ENCODE assay signal across 29 cellular contexts in genomic region chr19:35133826-35134225, GRCh38. TPM values are rescaled to one million over a fixed set of nuclear protein-coding genes. Genes with fewer than 3 reads are reported as not detected.
DNase-seq lines count a peak whose midpoint lies in the region; ATAC-seq and TF ChIP-seq lines count a peak whose summit lies in the region.
"Had no signal": no experiment of that assay in that cellular context is flagged by ENCODE, and none has a peak within 500 bp of the region (broad histone marks: within the 10 kb centered on the region; RNA-seq: fewer than 3 reads in every experiment).

No MANE protein-coding gene starts in this region.

- no peaks in the 10 kb centered on the region for H3K36me3 ChIP-seq in heart left ventricle
- no peaks in the 10 kb centered on the region for H3K36me3 ChIP-seq in duodenal mucosa (ENCODE audit: control insufficient read depth in 1 of 2, insufficient read depth in 2 of 2, low read length in 2 of 2)
- no peaks in the 10 kb centered on the region for H3K36me3 ChIP-seq in gastrocnemius medialis
- no peaks in the 10 kb centered on the region for H3K36me3 ChIP-seq in uterus
- H3K36me3 ChIP-seq: MG63, prostate gland, SJCRH30, thoracic aorta had no signal

- H3K27me3 ChIP-seq in heart left ventricle (no peaks in the 10 kb centered on the region), duodenal mucosa (ENCODE audit: control insufficient read depth in 1 of 2, insufficient read depth in 2 of 2, low read length in 2 of 2) (peaks cover 7 to 17% of the 10 kb centered on the region in 2 donors), gastrocnemius medialis (no peaks in the 10 kb centered on the region), uterus (no peaks in the 10 kb centered on the region)
- H3K27me3 ChIP-seq: MG63 had no signal

- H3K4me1 ChIP-seq in heart left ventricle (peaks cover 0 to 38% (median 17%) of the 10 kb centered on the region in 12 donors), duodenal mucosa (ENCODE audit: control insufficient read depth in 1 of 2, insufficient read depth in 2 of 2, low read length in 2 of 2) (peaks cover 0 to 3% of the 10 kb centered on the region in 2 donors), gastrocnemius medialis (peaks cover 35 to 47% of the 10 kb centered on the region in 2 donors), uterus (no peaks in the 10 kb centered on the region)
- H3K4me1 ChIP-seq: SJCRH30 had no signal

- peak overlapping the region in 5 of 12 donors; percentile 4 to 74 (median 72) for H3K27ac ChIP-seq in heart left ventricle
- peak overlapping the region; percentile 48 for H3K27ac ChIP-seq in duodenal mucosa (ENCODE audit: low read depth, low read length)
- H3K27ac ChIP-seq in gastrocnemius medialis = peak overlapping the region; percentile 99 to 100 (median 99)
- H3K27ac ChIP-seq in uterus = peak overlapping the region; percentile 80 to 89
- H3K27ac ChIP-seq: A549, SJCRH30, thoracic aorta had no signal

- TF ChIP-seq CTCF in heart left ventricle (IDR thresholded peaks at IDR 0.05) = no peak
- TF ChIP-seq CTCF in gastrocnemius medialis (IDR thresholded peaks at IDR 0.05 in 4 of 5, conservative IDR thresholded peaks at IDR 0.05 in 1 of 5) = no peak
- no peak for TF ChIP-seq CTCF in uterus (IDR thresholded peaks at IDR 0.05)
- no peak for TF ChIP-seq CTCF in natural killer cell (IDR thresholded peaks at IDR 0.05)

- H3K27me3 Mint-ChIP-seq in natural killer cell (ENCODE audit: low read depth in 2 of 2) = peaks cover 0 to 12% of the 10 kb centered on the region in 2 donors
- H3K27me3 Mint-ChIP-seq: activated CD4-positive, alpha-beta memory T cell treated with anti-CD3 and anti-CD28 coated beads for 36 hours; activated naive CD8-positive, alpha-beta T cell had no signal

- 62 to 79% (median 74%) methylated on average over 8 to 11 of the region's 11 CpGs for WGBS in heart left ventricle, 4 donors

- no peaks in the 10 kb centered on the region for H3K36me3 Mint-ChIP-seq in natural killer cell
- H3K36me3 Mint-ChIP-seq: activated CD4-positive, alpha-beta memory T cell treated with anti-CD3 and anti-CD28 coated beads for 36 hours; activated naive CD8-positive, alpha-beta T cell; CD8-positive, alpha-beta T cell had no signal

- ATAC-seq in heart left ventricle = no peak
- ATAC-seq in gastrocnemius medialis = no peak
- no peak for ATAC-seq in GM21737 (IDR thresholded peaks at IDR 0.05; ENCODE audit: unreplicated experiment)
- no peak for ATAC-seq in natural killer cell
- ATAC-seq: A549; activated CD4-positive, CD25-positive, alpha-beta regulatory T cell treated with anti-CD3 and anti-CD28 coated beads, Interleukin-2, amount 50 U/mL, for 24 hours; CD8-positive, alpha-beta T cell; K562 had no signal

- intact Hi-C loops in heart left ventricle (cut with DNase I) = loop anchor here in 7 of 10 donors (2.0 to 10.0 kb wide), 4 partner anchors 19 to 89 kb away; partner anchors contain the start of genes FXYD3 (in 2 of the 7) and HPN (in 1 of the 7)
- intact Hi-C loops in cardiac septum (cut with DNase I) = loop anchor here (2.0 kb wide), 1 partner anchor 67 kb away; no protein-coding TSS in a partner anchor
- intact Hi-C loops in gastrocnemius medialis (cut with DNase I; ENCODE audit: low total_unique reads) = loop anchor here (2.0 kb wide), 2 partner anchors 43 to 67 kb away; no protein-coding TSS in a partner anchor
- intact Hi-C loops in uterus (cut with DNase I; ENCODE audit: low total_unique reads) = no loop called here
- intact Hi-C loops in natural killer cell (cut with micrococcal nuclease) = no loop called here

- in situ Hi-C loops in gastrocnemius medialis (cut with MboI; ENCODE audit: low sequenced_read_pairs in 4 of 4) = loop anchor here in 1 of 4 donors (10.0 kb wide), 1 partner anchor 69 kb away; no protein-coding TSS in a partner anchor

- no peak for TF ChIP-seq POLR2A in heart left ventricle (IDR thresholded peaks at IDR 0.05)
- TF ChIP-seq POLR2A in gastrocnemius medialis (IDR thresholded peaks at IDR 0.05) = no peak
- no peak for TF ChIP-seq POLR2A in uterus (IDR thresholded peaks at IDR 0.05)

- H3K4me3 Mint-ChIP-seq in natural killer cell = no peak overlapping the region
- H3K4me3 Mint-ChIP-seq: activated CD4-positive, alpha-beta memory T cell treated with anti-CD3 and anti-CD28 coated beads for 36 hours; activated naive CD8-positive, alpha-beta T cell; CD8-positive, alpha-beta T cell had no signal

- peaks cover 0 to 4% of the 10 kb centered on the region in 2 donors for H3K9me3 Mint-ChIP-seq in natural killer cell
- H3K9me3 Mint-ChIP-seq: activated CD4-positive, alpha-beta memory T cell treated with anti-CD3 and anti-CD28 coated beads for 36 hours; activated T-helper 2 cell treated with anti-CD3 and anti-CD28 coated beads, Interferon-gamma antibody, Interleukin-2, Interleukin-4, amounts not matched to agents 10 μg/mL and 5 μg/mL and 100 μg/mL, durations not matched to agents 14 hours and 24 hours and 36 hours; CD8-positive, alpha-beta T cell had no signal

- no peak overlapping the region for H3K9ac ChIP-seq in duodenal mucosa (ENCODE audit: low read depth in 1 of 2, low read length in 2 of 2)

- no peaks in the 10 kb centered on the region for H3K9me3 ChIP-seq in heart left ventricle
- H3K9me3 ChIP-seq in duodenal mucosa (ENCODE audit: control insufficient read depth in 1 of 2, low read length in 2 of 2) = no peaks in the 10 kb centered on the region
- no peaks in the 10 kb centered on the region for H3K9me3 ChIP-seq in gastrocnemius medialis
- no peaks in the 10 kb centered on the region for H3K9me3 ChIP-seq in uterus
- H3K9me3 ChIP-seq: A549, MG63, prostate gland, SJCRH30, thoracic aorta had no signal

- H3K4me3 ChIP-seq in heart left ventricle (peak overlapping the region in 9 of 12 donors; percentile 28 to 53 (median 43)), duodenal mucosa (ENCODE audit: low read depth in 1 of 2, low read length in 2 of 2) (no peak overlapping the region), gastrocnemius medialis (peak overlapping the region; percentile 46 to 53 (median 50)), uterus (no peak overlapping the region)
- H3K4me3 ChIP-seq: A549, K562, lung, MG63, SJCRH30 had no signal

- peaks cover 0 to 11% of the 10 kb centered on the region in 2 donors for H3K4me1 Mint-ChIP-seq in natural killer cell

- no peak overlapping the region for H3K27ac Mint-ChIP-seq in natural killer cell
- H3K27ac Mint-ChIP-seq: activated CD4-positive, alpha-beta memory T cell treated with anti-CD3 and anti-CD28 coated beads for 36 hours; activated naive CD8-positive, alpha-beta T cell; activated T-helper 2 cell treated with anti-CD3 and anti-CD28 coated beads, Interferon-gamma antibody, Interleukin-2, Interleukin-4, amounts not matched to agents 10 μg/mL and 5 μg/mL and 100 μg/mL, durations not matched to agents 14 hours and 24 hours and 36 hours; CD8-positive, alpha-beta T cell had no signal

- DNase-seq in heart left ventricle (no peak), cardiac septum (ENCODE audit: low spot score) (no peak), gastrocnemius medialis (no peak), uterus (no peak), natural killer cell (no peak)
- DNase-seq in stimulated activated naive CD4-positive, alpha-beta T cell (lab: John Stamatoyannopoulos, UW) = no peak
- DNase-seq: activated CD4-positive, alpha-beta memory T cell treated with anti-CD3 and anti-CD28 coated beads for 36 hours; activated CD8-positive, alpha-beta memory T cell treated with anti-CD3 and anti-CD28 coated beads, Interleukin-2, amount 50 U/mL, for 48 hours; CD8-positive, alpha-beta T cell; effector memory CD4-positive, alpha-beta T cell; foreskin melanocyte; MG63; NCI-H1417; NCI-H2107; NCI-H446; SJCRH30; small intestine; stimulated activated CD4-positive, alpha-beta T cell treated with anti-CD3 and anti-CD28 coated beads, Interleukin-2, amount 100 ng/mL, for 24 hours had no signal

RNA-seq across cellular contexts. Expression of gene LGI4, which starts 1.0 kb away (rescaled TPM):
- total RNA-seq in heart left ventricle (10 to 100 TPM in 3 of 9 donors, 1 to 10 TPM in 6; 2.2 to 15.1 (median 6.0) TPM), cardiac septum (8.1 TPM), gastrocnemius medialis (10 to 100 TPM; 16.1 to 31.5 (median 27.2) TPM), uterus (10 to 100 TPM in 3 of 4 donors, 1 to 10 TPM in 1; 5.1 to 44.4 (median 19.7) TPM), natural killer cell (under 1 TPM in 2 of 3 donors, not detected in 1; 0.49 to 0.72 TPM)
- polyA plus RNA-seq in heart left ventricle = 10 to 100 TPM in 1 of 2 donors, 1 to 10 TPM in 1; 4.2 to 14.2 TPM
- total RNA-seq: SJCRH30 had no signal

RNA-seq across cellular contexts. Expression of gene FXYD1, which starts 4.8 kb away (rescaled TPM):
- total RNA-seq in heart left ventricle = 100 to 1,000 TPM; 261 to 631 (median 412) TPM
- 100 to 1,000 TPM; 129 to 439 TPM for polyA plus RNA-seq in heart left ventricle
- 613 TPM for total RNA-seq in cardiac septum
- 100 to 1,000 TPM; 215 to 235 (median 225) TPM for total RNA-seq in gastrocnemius medialis
- 100 to 1,000 TPM in 2 of 4 donors, 10 to 100 TPM in 2; 18.1 to 214 (median 105) TPM for total RNA-seq in uterus
- total RNA-seq in natural killer cell = not detected
- total RNA-seq: G401, SJCRH30 had no signal
- polyA plus RNA-seq: A549 had no signal

RNA-seq across cellular contexts. Expression of gene FXYD7, which starts 9.2 kb away (rescaled TPM):
- total RNA-seq in heart left ventricle (under 1 TPM in 3 of 9 donors, not detected in 6; 0.21 to 0.52 (median 0.28) TPM), cardiac septum (not detected), gastrocnemius medialis (under 1 TPM in 1 of 4 donors, not detected in 3; 0.40 TPM), uterus (1 to 10 TPM in 1 of 4 donors, under 1 TPM in 1, not detected in 2; 0.83 to 3.7 TPM), natural killer cell (1 to 10 TPM; 4.0 to 5.4 (median 4.9) TPM)
- not detected for polyA plus RNA-seq in heart left ventricle
- total RNA-seq: activated T-helper 2 cell treated with anti-CD3 and anti-CD28 coated beads, Interferon-gamma antibody, Interleukin-2, Interleukin-4, amounts not matched to agents 10 μg/mL and 5 μg/mL and 100 μg/mL, durations not matched to agents 14 hours and 24 hours and 36 hours; G401; lung; prostate gland; SJCRH30; thoracic aorta had no signal
- polyA plus RNA-seq: A549 had no signal

RNA-seq across cellular contexts. Expression of gene FXYD3, which starts 18.2 kb away (rescaled TPM):
- total RNA-seq in heart left ventricle (1 to 10 TPM in 2 of 9 donors, under 1 TPM in 4, not detected in 3; 0.37 to 2.5 (median 0.80) TPM), cardiac septum (not detected), gastrocnemius medialis (10 to 100 TPM in 1 of 4 donors, under 1 TPM in 1, not detected in 2; 0.26 to 13.4 TPM), uterus (1 to 10 TPM; 1.5 to 3.8 (median 1.6) TPM), natural killer cell (not detected)
- polyA plus RNA-seq in heart left ventricle = 1 to 10 TPM in 1 of 2 donors, under 1 TPM in 1; 0.98 to 1.1 TPM
- total RNA-seq: activated CD4-positive, alpha-beta memory T cell treated with anti-CD3 and anti-CD28 coated beads for 36 hours; activated T-helper 2 cell treated with anti-CD3 and anti-CD28 coated beads, Interferon-gamma antibody, Interleukin-2, Interleukin-4, amounts not matched to agents 10 μg/mL and 5 μg/mL and 100 μg/mL, durations not matched to agents 14 hours and 24 hours and 36 hours; CD8-positive, alpha-beta T cell; G401; SJCRH30 had no signal
- polyA plus RNA-seq: K562 had no signal

RNA-seq across cellular contexts. Expression of gene FXYD5, which starts 20.7 kb away (rescaled TPM):
- total RNA-seq in heart left ventricle (10 to 100 TPM; 15.3 to 87.9 (median 19.5) TPM), cardiac septum (19.0 TPM), gastrocnemius medialis (10 to 100 TPM in 3 of 4 donors, 1 to 10 TPM in 1; 5.2 to 23.3 (median 14.3) TPM), uterus (10 to 100 TPM; 10.9 to 86.2 (median 34.2) TPM), natural killer cell (100 to 1,000 TPM; 226 to 270 (median 231) TPM)
- polyA plus RNA-seq in heart left ventricle = 10 to 100 TPM; 31.0 to 59.2 TPM
- total RNA-seq: G401 had no signal

Comparison
In these comparisons a context has a peak if more than half of its experiments do, and no peak if none do; other contexts are left out.
1. H3K4me3 ChIP-seq: peak in heart left ventricle (9 of 12) and gastrocnemius medialis (4 of 4); none in duodenal mucosa (0 of 2) and uterus (0 of 2).
2. RNA of gene FXYD1, which starts 4.8 kb away (total RNA-seq): 613 TPM in cardiac septum (single experiment), 261 to 631 TPM in heart left ventricle, 215 to 235 TPM in gastrocnemius medialis and 18.1 to 214 TPM in uterus; not detected in natural killer cell; every median in the first group is over 10 times any median in the second.
3. intact Hi-C loops: an anchor here in heart left ventricle (2.0 to 10.0 kb wide), cardiac septum (2.0 kb wide) and gastrocnemius medialis (2.0 kb wide); none called in uterus and natural killer cell.